17 cellular contexts compared by ENCODE assay signal in genomic region chr22:29722587-29722986, GRCh38. TPM values are rescaled to one million over a fixed set of nuclear protein-coding genes. Genes with fewer than 3 reads are reported as not detected.
A peak's percentile ranks its signal among the peaks of the same experiment; 100 is the strongest.
DNase-seq lines count a peak whose midpoint lies in the region; ATAC-seq, FAIRE-seq and TF ChIP-seq lines count a peak whose summit lies in the region.
"Had no signal": no experiment of that assay in that cellular context is flagged by ENCODE, and none has a peak within 500 bp of the region (broad histone marks: within the 10 kb centered on the region; RNA-seq: fewer than 3 reads in every experiment).

No MANE protein-coding gene starts in this region.

- TF ChIP-seq CTCF in HEK293 (tag by site-specific recombination; IDR thresholded peaks at IDR 0.05) (no peak), kidney (IDR thresholded peaks at IDR 0.05; ENCODE audit: borderline replicate concordance, extremely low read depth, insufficient read depth) (no peak)

- H3K9ac ChIP-seq in kidney (ENCODE audit: low read length in 2 of 2): no peak overlapping the region
- H3K9ac ChIP-seq: BLaER1 treated with 17β-estradiol and CSF1 and Interleukin-3, amounts not matched to agents 10 nM and 100 nM had no signal

- ATAC-seq in SK-N-SH treated with all-trans-retinoic acid at 6 μM for 48 hours (peak; percentile 6; the same call in 1 of the 3 replicates), HG02571 (IDR thresholded peaks at IDR 0.05; ENCODE audit: unreplicated experiment) (no peak)
- ATAC-seq: CD8-positive, alpha-beta T cell; GM12878 had no signal

- CTCF ChIA-PET in HEK293 (lab: Yijun Ruan, JAX): interaction anchor here (0.6 to 1.2 kb wide), 5 partner anchors 79 to 355 kb away, joined by 3 to 6 read pairs (median 3); no protein-coding TSS in a partner anchor

- H3K4me3 ChIP-seq in HEK293 (ENCODE audit: low read depth, low read length) (no peak overlapping the region), kidney (ENCODE audit: low read length in 2 of 2) (no peak overlapping the region)
- H3K4me3 ChIP-seq: BLaER1 treated with 17β-estradiol and CSF1 and Interleukin-3, amounts not matched to agents 10 nM and 100 nM; GM12878; HAP-1 had no signal

- no peaks in the 10 kb centered on the region for H3K4me1 ChIP-seq in HEK293 (ENCODE audit: control insufficient read depth, insufficient read depth, low read length)
- H3K4me1 ChIP-seq in kidney (ENCODE audit: control insufficient read depth in 1 of 2, insufficient read depth in 1 of 2, low read depth in 1 of 2, low read length in 2 of 2): peaks cover 0 to 3% of the 10 kb centered on the region in 2 donors
- H3K4me1 ChIP-seq: HAP-1 had no signal

- no peak for FAIRE-seq in kidney (lab: Jason Lieb, UNC)
- FAIRE-seq in urothelium cell line (lab: Jason Lieb, UNC): no peak
- FAIRE-seq: GM12878 had no signal

- H3K9me3 ChIP-seq in HEK293 (ENCODE audit: control insufficient read depth, insufficient read depth, low read depth, low read length) (no peaks in the 10 kb centered on the region), kidney (ENCODE audit: control insufficient read depth in 1 of 2, low read length in 2 of 2) (no peaks in the 10 kb centered on the region)
- H3K9me3 ChIP-seq: BLaER1 treated with 17β-estradiol and CSF1 and Interleukin-3, amounts not matched to agents 10 nM and 100 nM; HAP-1 had no signal

- POLR2A ChIA-PET in HEK293 (lab: Yijun Ruan, JAX): interaction anchor here (0.6 kb wide), 1 partner anchor 615 kb away, joined by 3 read pairs; no protein-coding TSS in a partner anchor

- H3K36me3 ChIP-seq in HEK293 (ENCODE audit: control insufficient read depth in 2 of 2, insufficient read depth in 1 of 2, low read length in 2 of 2): no peaks in the 10 kb centered on the region
- no peaks in the 10 kb centered on the region for H3K36me3 ChIP-seq in kidney (ENCODE audit: control insufficient read depth in 1 of 2, insufficient read depth in 2 of 2, low read length in 2 of 2)
- H3K36me3 ChIP-seq: BLaER1 treated with 17β-estradiol and CSF1 and Interleukin-3, amounts not matched to agents 10 nM and 100 nM; HAP-1 had no signal

- peak; percentile 79 for DNase-seq in kidney
- DNase-seq in urothelium cell line (ENCODE audit: low spot score): peak; percentile 73
- no peak for DNase-seq in DMS79 (lab: John Stamatoyannopoulos, UW)
- no peak for DNase-seq in HCEC 1CT
- DNase-seq: 8988T; CD8-positive, alpha-beta T cell; DND-41; HFFc6 had no signal

- H3K27ac ChIP-seq in HEK293 (ENCODE audit: extremely low read depth, low read depth, low read length) (no peak overlapping the region), kidney (ENCODE audit: low read depth in 2 of 2, low read length in 2 of 2) (no peak overlapping the region)
- H3K27ac ChIP-seq: BLaER1 treated with 17β-estradiol and CSF1 and Interleukin-3, amounts not matched to agents 10 nM and 100 nM had no signal

- intact Hi-C loops in kidney (cut with DNase I): no loop called here

TF ChIP-seq in HEK293, 187 proteins besides CTCF, POLR2A, EP300 and RAD21:
- TF ChIP-seq SCRT2 (tag by site-specific recombination; IDR thresholded peaks at IDR 0.05) (peak; percentile 7; the same call in 1 of the 2 replicates), SP3 (tag by site-specific recombination; IDR thresholded peaks at IDR 0.05) (no peak), ZNF792 (tag by site-specific recombination; IDR thresholded peaks at IDR 0.05) (no peak), ZNF555 (tag by site-specific recombination; conservative IDR thresholded peaks at IDR 0.05) (no peak), ZNF335 (tag by site-specific recombination; conservative IDR thresholded peaks at IDR 0.05) (no peak), ZBTB8A (tag by site-specific recombination; IDR thresholded peaks at IDR 0.05) (no peak)

TF ChIP-seq in SK-N-SH treated with all-trans-retinoic acid at 6 μM for 48 hours, 23 proteins besides CTCF, POLR2A, EP300 and RAD21:
- TF ChIP-seq POU6F1 (CRISPR knock-in tag; IDR thresholded peaks at IDR 0.05; ENCODE audit: borderline replicate concordance, low read depth) (no peak), BACH2 (CRISPR knock-in tag; IDR thresholded peaks at IDR 0.05; ENCODE audit: borderline replicate concordance) (no peak), ZFP30 (CRISPR knock-in tag; IDR thresholded peaks at IDR 0.05) (no peak), TCF4 (CRISPR knock-in tag; IDR thresholded peaks at IDR 0.05; ENCODE audit: borderline replicate concordance) (no peak), PATZ1 (CRISPR knock-in tag; IDR thresholded peaks at IDR 0.05; ENCODE audit: borderline replicate concordance) (no peak), SNAI2 (CRISPR knock-in tag; IDR thresholded peaks at IDR 0.05) (no peak), ESRRG (CRISPR knock-in tag; IDR thresholded peaks at IDR 0.05) (no peak), ZNF70 (CRISPR knock-in tag; IDR thresholded peaks at IDR 0.05) (no peak), OSR1 (CRISPR knock-in tag; IDR thresholded peaks at IDR 0.05) (no peak), ZFP3 (CRISPR knock-in tag; IDR thresholded peaks at IDR 0.05) (no peak), ZNF8 (CRISPR knock-in tag; IDR thresholded peaks at IDR 0.05) (no peak), ZNF565 (CRISPR knock-in tag; conservative IDR thresholded peaks at IDR 0.05; ENCODE audit: low read depth) (no peak), ARNTL (CRISPR knock-in tag; IDR thresholded peaks at IDR 0.05; ENCODE audit: borderline replicate concordance, low read depth) (no peak), CSRNP3 (CRISPR knock-in tag; IDR thresholded peaks at IDR 0.05) (no peak)

RNA-seq across cellular contexts. Expression of gene CABP7, which starts 2.8 kb away (rescaled TPM):
- 0.06 TPM for total RNA-seq in kidney
- not detected for polyA plus RNA-seq in kidney (ENCODE audit: insufficient read depth, low read depth, low replicate concordance)
- total RNA-seq: B cell, Calu3, HFFc6, HT-29 had no signal

RNA-seq across cellular contexts. Expression of gene ZMAT5, which starts 44.2 kb away (rescaled TPM):
- total RNA-seq in kidney: 21.3 TPM
- polyA plus RNA-seq in kidney (ENCODE audit: insufficient read depth, low read depth, low replicate concordance): 47.7 TPM

RNA-seq across cellular contexts. Expression of gene UQCR10, which starts 44.6 kb away (rescaled TPM):
- 78.7 TPM for total RNA-seq in kidney
- 479 TPM for polyA plus RNA-seq in kidney (ENCODE audit: insufficient read depth, low read depth, low replicate concordance)

Comparison
In these comparisons a context has a peak if more than half of its experiments do, and no peak if none do; other contexts are left out.
1. DNase-seq: peak in kidney (single experiment) and urothelium cell line (single experiment); none in DMS79 (single experiment) and HCEC 1CT (single experiment).